Comparison of ENCODE assay signal across 8 cellular contexts in genomic region chr11:2885017-2885675, GRCh38. TPM values are rescaled to one million over a fixed set of nuclear protein-coding genes. Genes with fewer than 3 reads are reported as not detected.
DNase-seq lines count a peak whose midpoint lies in the region; ATAC-seq, FAIRE-seq and TF ChIP-seq lines count a peak whose summit lies in the region.

No MANE protein-coding gene starts in this region.

- no peaks in the 10 kb centered on the region for H3K4me1 ChIP-seq in PC-9 (replicated peaks; ENCODE audit: insufficient read depth)

- DNase-seq in H54 (ENCODE audit: insufficient read length, low spot score), result peak; percentile 86
- peak in 1 of 2 experiments; percentile 60 for DNase-seq in PC-9
- no peak for DNase-seq in chondrocyte (ENCODE audit: low spot score)
- peak; percentile 51 for DNase-seq in kidney tubule cell (ENCODE audit: low spot score)
- peak; percentile 53 for DNase-seq in stimulated activated naive CD8-positive, alpha-beta T cell treated with anti-CD3 and anti-CD28 coated beads, Interleukin-15, Interleukin-2, amounts not matched to agents 100 U/mL and 50 U/mL, for 24 hours
- DNase-seq in COLO829 (ENCODE audit: low spot score), result no peak

- H4K20me1 ChIP-seq in PC-9 (ENCODE audit: insufficient read depth), result no peaks in the 10 kb centered on the region

- H3K27me3 ChIP-seq in PC-9 (ENCODE audit: insufficient read depth, low read depth), result no peaks in the 10 kb centered on the region

- H3K9me2 ChIP-seq in PC-9 (ENCODE audit: insufficient read depth), result no peaks in the 10 kb centered on the region

- peak overlapping the region; percentile 86 for H3K4me3 Mint-ChIP-seq in chondrocyte (ENCODE audit: unreplicated experiment)

- BruUV-seq in PC-9 (replicated peaks; lab: Mats Ljungman, UMichigan), result TSS peak; percentile 58

- H3K27ac Mint-ChIP-seq in chondrocyte (ENCODE audit: unreplicated experiment), result peak overlapping the region; percentile 87

- peak overlapping the region; percentile 72 for H3K4me2 ChIP-seq in PC-9

- peak overlapping the region; percentile 55; the same call in 1 of the 2 replicates for H3K4me3 ChIP-seq in PC-9

- POLR2A ChIA-PET in PC-9 (lab: Charles Lee; ENCODE audit: unreplicated experiment), result no interaction called here

- H3K27ac ChIP-seq in C4-2B (peak overlapping the region; percentile 19; the same call in 1 of the 2 replicates), PC-9 (no peak overlapping the region)

- intact Hi-C loops in PC-9 (cut with micrococcal nuclease; ENCODE audit: unreplicated experiment), result loop anchor here (2.0 to 5.0 kb wide), 3 partner anchors 58 to 522 kb away; no protein-coding TSS in a partner anchor

- H3K79me2 ChIP-seq in PC-9 (ENCODE audit: low read depth), result no peaks in the 10 kb centered on the region

- peak overlapping the region; percentile 64; the same call in 1 of the 2 replicates for H2AFZ ChIP-seq in PC-9

- CTCF ChIA-PET in PC-9 (lab: Charles Lee), result interaction anchor here (1.0 kb wide), 1 partner anchor 351 kb away, joined by 4 read pairs; no protein-coding TSS in a partner anchor

- H3K36me3 ChIP-seq in PC-9 (ENCODE audit: low read depth), result no peaks in the 10 kb centered on the region

- H3K36me3 Mint-ChIP-seq in chondrocyte (ENCODE audit: low read depth), result peaks cover 2% of the 10 kb centered on the region

- no peak for FAIRE-seq in H54 (lab: Jason Lieb, UNC)

- TF ChIP-seq CTCF in C4-2B (conservative IDR thresholded peaks at IDR 0.05) (peak; percentile 64), PC-9 (conservative IDR thresholded peaks at IDR 0.05) (no peak; the same call in 1 of the 2 replicates), chondrocyte (IDR thresholded peaks at IDR 0.05) (peak; percentile 69)

- H3K9me3 ChIP-seq in PC-9 (ENCODE audit: insufficient read depth, low read depth), result no peaks in the 10 kb centered on the region

- no peak for TF ChIP-seq POLR2A in H54 (IDR thresholded peaks at IDR 0.05; ENCODE audit: low read depth, low read length)

- no peak for ATAC-seq in stimulated activated naive CD8-positive, alpha-beta T cell treated with anti-CD3 and anti-CD28 coated beads, Interleukin-15, Interleukin-2, amounts not matched to agents 100 U/mL and 50 U/mL, for 24 hours
- ATAC-seq in HG02763 (IDR thresholded peaks at IDR 0.05; ENCODE audit: unreplicated experiment), result no peak

- no peaks in the 10 kb centered on the region for H3F3A ChIP-seq in PC-9 (ENCODE audit: insufficient read depth, low read depth)

- H3K4me1 Mint-ChIP-seq in chondrocyte (ENCODE audit: low read depth), result peaks cover 22% of the 10 kb centered on the region

- no peaks in the 10 kb centered on the region for H3K27me3 Mint-ChIP-seq in chondrocyte (ENCODE audit: low read depth)

- no peaks in the 10 kb centered on the region for H3K9me3 Mint-ChIP-seq in chondrocyte (ENCODE audit: low read depth)

RNA-seq across cellular contexts. Expression of gene CDKN1C, which starts 0.4 kb away (rescaled TPM):
- total RNA-seq in PC-9 (2021) (5.1 and 7.6 TPM in 2 replicates), chondrocyte (5.4 to 15.7 TPM (median 14.6 TPM) in 3 replicates)

RNA-seq across cellular contexts. Expression of gene PHLDA2, which starts 44.1 kb away (rescaled TPM):
- total RNA-seq in PC-9 (2021) (10.7 and 14.1 TPM in 2 replicates), chondrocyte (63.9 to 69.0 TPM (median 64.4 TPM) in 3 replicates)

Comparison
In these comparisons a context has a peak if more than half of its experiments do, and no peak if none do; other contexts are left out.
1. DNase-seq: peak in H54 (single experiment), kidney tubule cell (single experiment) and stimulated activated naive CD8-positive, alpha-beta T cell treated with anti-CD3 and anti-CD28 coated beads, Interleukin-15, Interleukin-2, amounts not matched to agents 100 U/mL and 50 U/mL, for 24 hours (single experiment); none in chondrocyte (single experiment) and COLO829 (single experiment).